In genomic region chr7:155694846-155695245, GRCh38 we compare ENCODE assay signal across 18 cellular contexts. TPM values are rescaled to one million over a fixed set of nuclear protein-coding genes. Genes with fewer than 3 reads are reported as not detected.
DNase-seq lines count a peak whose midpoint lies in the region; ATAC-seq, FAIRE-seq and TF ChIP-seq lines count a peak whose summit lies in the region.
"Had no signal": no experiment of that assay in that cellular context is flagged by ENCODE, and none has a peak within 500 bp of the region (broad histone marks: within the 10 kb centered on the region; RNA-seq: fewer than 3 reads in every experiment).

No MANE protein-coding gene starts in this region.

- H4K20me1 ChIP-seq in mammary epithelial cell (ENCODE audit: insufficient read depth, low read length) (peaks cover 10% of the 10 kb centered on the region), osteoblast (ENCODE audit: insufficient read depth, low read length) (peaks cover 47% of the 10 kb centered on the region)

- H3K4me3 ChIP-seq in mammary epithelial cell (replicated peaks in 1 of 3; ENCODE audit: insufficient read depth in 1 of 3, low read depth in 2 of 3, low read length in 3 of 3) = no peak overlapping the region
- no peak overlapping the region for H3K4me3 ChIP-seq in osteoblast (ENCODE audit: insufficient read depth, low read length)
- no peak overlapping the region for H3K4me3 ChIP-seq in right atrium auricular region
- H3K4me3 ChIP-seq: smooth muscle cell had no signal

- BruUV-seq in mammary epithelial cell (replicated peaks; lab: Mats Ljungman, UMichigan) = no TSS peak

- CTCF ChIA-PET in activated CD4-positive, alpha-beta T cell treated with anti-CD3 and anti-CD28 coated beads for 36 hours (lab: Charles Lee) = interaction anchor here (2.2 kb wide), 1 partner anchor 10 kb away, joined by 5 read pairs; no protein-coding TSS in a partner anchor
- CTCF ChIA-PET in mammary epithelial cell (lab: Charles Lee; ENCODE audit: low non-redundant PET) = no interaction called here

- H3K4me3 Mint-ChIP-seq in activated CD4-positive, alpha-beta T cell treated with anti-CD3 and anti-CD28 coated beads for 36 hours = no peak overlapping the region
- H3K4me3 Mint-ChIP-seq: brain; CD14-positive monocyte; stimulated activated effector memory CD8-positive, alpha-beta T cell treated with anti-CD3 and anti-CD28 coated beads, Interleukin-12 subunit alpha, Interleukin-12 subunit beta, amount 100 ng/mL, for 72 hours had no signal

- H3K4me1 Mint-ChIP-seq in activated CD4-positive, alpha-beta T cell treated with anti-CD3 and anti-CD28 coated beads for 36 hours = peaks cover 73% of the 10 kb centered on the region

- no peak overlapping the region for H3K9ac ChIP-seq in mammary epithelial cell (ENCODE audit: insufficient read depth, low read length)

- H3K9me3 Mint-ChIP-seq in activated CD4-positive, alpha-beta T cell treated with anti-CD3 and anti-CD28 coated beads for 36 hours (ENCODE audit: low read depth) = no peaks in the 10 kb centered on the region
- H3K9me3 Mint-ChIP-seq: CD14-positive monocyte; stimulated activated effector memory CD8-positive, alpha-beta T cell treated with anti-CD3 and anti-CD28 coated beads, Interleukin-12 subunit alpha, Interleukin-12 subunit beta, amount 100 ng/mL, for 72 hours had no signal

- WGBS in mammary epithelial cell (ENCODE audit: low coverage, missing lambda C conversion rate) = 85% methylated on average over 5 of the region's 5 CpGs

- TF ChIP-seq CTCF in mammary epithelial cell (conservative IDR thresholded peaks at IDR 0.05 in 1 of 2, IDR thresholded peaks at IDR 0.05 in 1 of 2; ENCODE audit: extremely low read depth in 1 of 2, insufficient read depth in 1 of 2, low read depth in 1 of 2, low read length in 2 of 2) (no peak), osteoblast (IDR thresholded peaks at IDR 0.05; ENCODE audit: extremely low read depth, low read depth, low read length) (no peak), right atrium auricular region (IDR thresholded peaks at IDR 0.05) (no peak)

- H2AFZ ChIP-seq in mammary epithelial cell (ENCODE audit: low read depth, low read length) (no peak overlapping the region), osteoblast (ENCODE audit: low read length) (no peak overlapping the region)

- FAIRE-seq in frontal cortex (lab: Jason Lieb, UNC) = no peak

- H3K36me3 Mint-ChIP-seq in activated CD4-positive, alpha-beta T cell treated with anti-CD3 and anti-CD28 coated beads for 36 hours (ENCODE audit: low read depth) = peaks cover 21% of the 10 kb centered on the region

- H3K9me3 ChIP-seq in mammary epithelial cell (replicated peaks; ENCODE audit: insufficient read depth, low read length) (no peaks in the 10 kb centered on the region), osteoblast (ENCODE audit: low read depth, low read length) (no peaks in the 10 kb centered on the region), right atrium auricular region (no peaks in the 10 kb centered on the region)

- POLR2A ChIA-PET in activated CD4-positive, alpha-beta T cell treated with anti-CD3 and anti-CD28 coated beads for 36 hours (lab: Charles Lee) = no interaction called here

- peaks cover 75% of the 10 kb centered on the region for H3K79me2 ChIP-seq in mammary epithelial cell (ENCODE audit: insufficient read depth, low read length)
- H3K79me2 ChIP-seq in osteoblast (ENCODE audit: insufficient read depth, low read length) = peaks cover 88% of the 10 kb centered on the region

- H3K27ac Mint-ChIP-seq in activated CD4-positive, alpha-beta T cell treated with anti-CD3 and anti-CD28 coated beads for 36 hours = peak overlapping the region; percentile 12
- H3K27ac Mint-ChIP-seq: CD14-positive monocyte; stimulated activated effector memory CD8-positive, alpha-beta T cell treated with anti-CD3 and anti-CD28 coated beads, Interleukin-12 subunit alpha, Interleukin-12 subunit beta, amount 100 ng/mL, for 72 hours had no signal

- in situ Hi-C loops in mammary epithelial cell (cut with MboI; ENCODE audit: low sequenced_read_pairs in 2 of 2) = no loop called here

- dilution Hi-C loops in mammary epithelial cell (cut with HindIII; ENCODE audit: low sequenced_read_pairs) = no loop called here

- no peak for ATAC-seq in activated CD4-positive, alpha-beta T cell treated with anti-CD3 and anti-CD28 coated beads for 36 hours
- ATAC-seq: SK-N-SH treated with all-trans-retinoic acid at 6 μM for 48 hours; stimulated activated effector memory CD8-positive, alpha-beta T cell treated with anti-CD3 and anti-CD28 coated beads, Interleukin-12 subunit alpha, Interleukin-12 subunit beta, amount 100 ng/mL, for 72 hours had no signal

- H3K4me2 ChIP-seq in mammary epithelial cell (ENCODE audit: insufficient read depth, low read depth, low read length) = no peak overlapping the region
- peak overlapping the region; percentile 15 for H3K4me2 ChIP-seq in osteoblast (ENCODE audit: insufficient read depth, low read length)
- H3K4me2 ChIP-seq: smooth muscle cell had no signal

- H3K27me3 Mint-ChIP-seq in activated CD4-positive, alpha-beta T cell treated with anti-CD3 and anti-CD28 coated beads for 36 hours = no peaks in the 10 kb centered on the region
- H3K27me3 Mint-ChIP-seq: brain had no signal

- H3K4me1 ChIP-seq in mammary epithelial cell (ENCODE audit: insufficient read depth, low read length) (no peaks in the 10 kb centered on the region), osteoblast (ENCODE audit: insufficient read depth, low read length) (no peaks in the 10 kb centered on the region), right atrium auricular region (peaks cover 0 to 8% of the 10 kb centered on the region in 2 donors)

- intact Hi-C loops in activated CD4-positive, alpha-beta T cell treated with anti-CD3 and anti-CD28 coated beads for 36 hours (cut with DNase I, micrococcal nuclease) = no loop called here
- intact Hi-C loops in mammary epithelial cell (cut with micrococcal nuclease) = no loop called here

- H3K27me3 ChIP-seq in mammary epithelial cell (ENCODE audit: insufficient read depth, low read length) (no peaks in the 10 kb centered on the region), osteoblast (ENCODE audit: insufficient read depth, low read length) (no peaks in the 10 kb centered on the region), right atrium auricular region (no peaks in the 10 kb centered on the region)

- H3K36me3 ChIP-seq in mammary epithelial cell (ENCODE audit: insufficient read depth, low read length) (no peaks in the 10 kb centered on the region), osteoblast (ENCODE audit: insufficient read depth, low read length) (no peaks in the 10 kb centered on the region), right atrium auricular region (no peaks in the 10 kb centered on the region)

- H3K27ac ChIP-seq in mammary epithelial cell (ENCODE audit: insufficient read depth, low read depth, low read length) = no peak overlapping the region
- no peak overlapping the region for H3K27ac ChIP-seq in osteoblast (ENCODE audit: low read depth, low read length)
- no peak overlapping the region for H3K27ac ChIP-seq in right atrium auricular region

- no peak for DNase-seq in activated CD4-positive, alpha-beta T cell treated with anti-CD3 and anti-CD28 coated beads for 36 hours
- DNase-seq in activated CD4-positive, alpha-beta T cell treated with anti-CD3 and anti-CD28 coated beads, Interleukin-2, amount 50 U/mL, for 48 hours = no peak
- DNase-seq in OCI-M1 (lab: John Stamatoyannopoulos, UW) (peak; percentile 14), mammary epithelial cell (peak; percentile 12), osteoblast (ENCODE audit: insufficient read length, low spot score, missing footprints) (peak; percentile 38), frontal cortex (ENCODE audit: low spot score in 2 of 2) (no peak), right atrium auricular region (ENCODE audit: low spot score) (no peak)
- no peak for DNase-seq in stimulated activated CD4-positive, alpha-beta T cell treated with anti-CD3 and anti-CD28 coated beads, Interleukin-4, amount 100 ng/mL, for 4 hours
- DNase-seq: 8988T, DMS53, H7, NCI-H69, trophoblast cell had no signal

RNA-seq across cellular contexts. Expression of gene RBM33, which starts 50.4 kb away (rescaled TPM):
- total RNA-seq in activated CD4-positive, alpha-beta T cell treated with anti-CD3 and anti-CD28 coated beads for 36 hours = 10 to 100 TPM; 67.6 to 81.1 TPM
- total RNA-seq in mammary epithelial cell (10 to 100 TPM; 22.2 to 54.3 TPM), osteoblast (25.0 and 27.5 TPM in 2 replicates), frontal cortex (44.4 TPM), right atrium auricular region (10 to 100 TPM; 15.4 to 21.0 TPM)
- 5.0 TPM for polyA plus RNA-seq in mammary epithelial cell
- polyA minus RNA-seq in mammary epithelial cell = 19.8 TPM

Comparison
In these comparisons a context has a peak if more than half of its experiments do, and no peak if none do; other contexts are left out.
1. DNase-seq: peak in OCI-M1 (single experiment), mammary epithelial cell (single experiment) and osteoblast (single experiment); none in activated CD4-positive, alpha-beta T cell treated with anti-CD3 and anti-CD28 coated beads for 36 hours (single experiment), activated CD4-positive, alpha-beta T cell treated with anti-CD3 and anti-CD28 coated beads, Interleukin-2, amount 50 U/mL, for 48 hours (0 of 2), stimulated activated CD4-positive, alpha-beta T cell treated with anti-CD3 and anti-CD28 coated beads, Interleukin-4, amount 100 ng/mL, for 4 hours (0 of 2), frontal cortex (0 of 2) and right atrium auricular region (single experiment).